In the genomic region with DNA sequence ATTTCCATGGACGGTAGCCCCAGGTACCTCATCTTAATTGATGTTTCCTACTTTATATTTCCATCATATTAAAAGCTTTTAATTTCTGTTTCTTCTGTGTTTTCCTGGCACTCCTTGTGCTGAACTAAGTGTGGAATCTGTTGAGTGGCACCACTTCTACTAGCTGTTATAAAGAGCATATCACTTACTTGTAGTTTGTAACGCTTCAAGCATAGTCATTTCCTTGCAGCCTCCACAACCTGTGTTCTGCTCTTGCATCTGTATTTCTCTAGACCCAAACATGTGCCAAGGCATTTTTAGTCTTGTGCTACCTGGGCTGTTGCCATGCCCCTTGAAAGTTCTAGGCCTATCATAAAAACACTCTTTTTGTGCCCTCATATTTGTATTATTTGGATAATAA, we compare ENCODE assay signal across 21 cellular contexts.
"Had no signal": no experiment of that assay in that cellular context is flagged by ENCODE, and none has a peak within 500 bp of the region (broad histone marks: within the 10 kb centered on the region; RNA-seq: fewer than 3 reads in every experiment).

No MANE protein-coding gene starts in this region.

- H3K27ac ChIP-seq: adrenal gland, ascending aorta, brain microvascular endothelial cell, ovary, psoas muscle, thoracic aorta, upper lobe of left lung had no signal

- H3K36me3 ChIP-seq: adrenal gland, ascending aorta, brain microvascular endothelial cell, ovary, thoracic aorta, upper lobe of left lung had no signal

- DNase-seq: activated gamma-delta T cell treated with Interleukin-2 at 50 U/mL for 16 hours; activated T-cell treated with anti-CD3 and anti-CD28 coated beads, Interleukin-2, amount 50 U/mL, for 1 hour; brain microvascular endothelial cell; central memory CD4-positive, alpha-beta T cell; dermis blood vessel endothelial cell; effector memory CD4-positive, alpha-beta T cell; foreskin melanocyte; glutamatergic neuron; hippocampal formation; naive thymus-derived CD4-positive, alpha-beta T cell; psoas muscle; stimulated activated CD4-positive, alpha-beta T cell treated with anti-CD3 and anti-CD28 coated beads, Interleukin-4, amount 100 ng/mL, for 24 hours; stimulated activated naive CD4-positive, alpha-beta T cell treated with Interleukin-2 at 50 U/mL for 16 hours; upper lobe of left lung had no signal

- H3K4me3 ChIP-seq: adrenal gland, ascending aorta, lung, ovary, psoas muscle, thoracic aorta, upper lobe of left lung had no signal

- H3K27me3 ChIP-seq: adrenal gland, ascending aorta, brain microvascular endothelial cell, ovary, upper lobe of left lung had no signal

- H3K9me3 ChIP-seq: adrenal gland, ascending aorta, ovary, thoracic aorta had no signal

- ATAC-seq: naive thymus-derived CD4-positive, alpha-beta T cell; psoas muscle; right cardiac atrium; WTC11 had no signal
